Comparison of ENCODE assay signal across 25 cellular contexts in genomic region chr7:68429376-68430117, GRCh38.
A peak's percentile ranks its signal among the peaks of the same experiment; 100 is the strongest.
DNase-seq lines count a peak whose midpoint lies in the region; ATAC-seq, FAIRE-seq and TF ChIP-seq lines count a peak whose summit lies in the region.
"Had no signal": no experiment of that assay in that cellular context is flagged by ENCODE, and none has a peak within 500 bp of the region (broad histone marks: within the 10 kb centered on the region; RNA-seq: fewer than 3 reads in every experiment).

No MANE protein-coding gene starts in this region.

- H3K79me2 ChIP-seq in H1 (ENCODE audit: control insufficient read depth in 1 of 2, insufficient read depth in 2 of 2, low read length in 2 of 2) = no peaks in the 10 kb centered on the region

- H4K5ac ChIP-seq in H1 (ENCODE audit: insufficient read length, low read depth, low read length) = no peak overlapping the region

- intact Hi-C loops in right cardiac atrium (cut with DNase I) = no loop called here

- no peaks in the 10 kb centered on the region for H3K36me3 ChIP-seq in H1 (ENCODE audit: control insufficient read depth in 2 of 4, insufficient read depth in 4 of 4, low read length in 3 of 4)
- H3K36me3 ChIP-seq in neuronal stem cell (replicated peaks in 1 of 2; ENCODE audit: control insufficient read depth in 2 of 2, insufficient read depth in 2 of 2, low read length in 2 of 2) = no peaks in the 10 kb centered on the region
- H3K36me3 ChIP-seq: SJCRH30 had no signal

- H4K20me1 ChIP-seq in H1 (replicated peaks in 1 of 2; ENCODE audit: control insufficient read depth in 1 of 2, insufficient read depth in 2 of 2, low read length in 2 of 2) = no peaks in the 10 kb centered on the region

- H3K9me3 ChIP-seq in H1 (ENCODE audit: insufficient read depth in 2 of 2, low read depth in 1 of 2, low read length in 1 of 2) = no peaks in the 10 kb centered on the region
- H3K9me3 ChIP-seq in right cardiac atrium (ENCODE audit: control insufficient read depth, low read length) = no peaks in the 10 kb centered on the region
- no peaks in the 10 kb centered on the region for H3K9me3 ChIP-seq in neuronal stem cell (replicated peaks in 1 of 2; ENCODE audit: control insufficient read depth in 2 of 2, insufficient read depth in 1 of 2, low read depth in 1 of 2, low read length in 2 of 2)
- H3K9me3 ChIP-seq: A549, Caco-2, SJCRH30 had no signal

- no peak overlapping the region for H2BK12ac ChIP-seq in H1 (ENCODE audit: low read depth, low read length)
- H2BK12ac ChIP-seq in neuronal stem cell (ENCODE audit: low read length) = no peak overlapping the region

- no peak overlapping the region for H4K8ac ChIP-seq in H1 (ENCODE audit: extremely low read depth, insufficient read depth, low read length)
- H4K8ac ChIP-seq in neuronal stem cell (ENCODE audit: low read depth, low read length) = no peak overlapping the region

- no peaks in the 10 kb centered on the region for H3K27me3 ChIP-seq in H1 (replicated peaks in 1 of 4; ENCODE audit: control insufficient read depth in 3 of 4, extremely low read depth in 1 of 4, insufficient read depth in 3 of 4, low read length in 3 of 4)
- H3K27me3 ChIP-seq in right cardiac atrium (ENCODE audit: control insufficient read depth, insufficient read depth) = no peaks in the 10 kb centered on the region
- peaks cover 0 to 5% (median 0%) of the 10 kb centered on the region in 3 experiments for H3K27me3 ChIP-seq in neuronal stem cell (ENCODE audit: control insufficient read depth in 3 of 3, insufficient read depth in 3 of 3, low read depth in 1 of 3, low read length in 3 of 3)
- H3K27me3 ChIP-seq: SJCRH30 had no signal

- no peak overlapping the region for H2BK15ac ChIP-seq in H1 (ENCODE audit: low read length)
- H2BK15ac ChIP-seq in neuronal stem cell (ENCODE audit: low read length) = no peak overlapping the region

- H2BK5ac ChIP-seq in H1 (ENCODE audit: low read depth, low read length) (no peak overlapping the region), neuronal stem cell (ENCODE audit: low read length) (no peak overlapping the region)

- no peak for TF ChIP-seq EP300 in H1 (IDR thresholded peaks at IDR 0.05; ENCODE audit: borderline replicate concordance in 1 of 2, low read depth in 2 of 2, low read length in 2 of 2)

- no peak overlapping the region for H3K23ac ChIP-seq in H1 (ENCODE audit: insufficient read length)
- no peak overlapping the region for H3K23ac ChIP-seq in neuronal stem cell (ENCODE audit: low read depth, low read length, poor library complexity)

- no peak for TF ChIP-seq CTCF in H1 (IDR thresholded peaks at IDR 0.05; ENCODE audit: control extremely low read depth in 1 of 3, insufficient read depth in 1 of 3, low read depth in 1 of 3, low read length in 3 of 3)

- no peak for TF ChIP-seq POLR2A in H1 (IDR thresholded peaks at IDR 0.05; ENCODE audit: control extremely low read depth in 1 of 2, low read depth in 2 of 2, low read length in 2 of 2)

- H3K23me2 ChIP-seq in H1 (ENCODE audit: low read depth, low read length) = no peaks in the 10 kb centered on the region

- no peak overlapping the region for H3K18ac ChIP-seq in H1 (ENCODE audit: extremely low read depth, low read length)
- no peak overlapping the region for H3K18ac ChIP-seq in neuronal stem cell (ENCODE audit: low read length)

- no peak overlapping the region for H2AK5ac ChIP-seq in H1 (ENCODE audit: low read depth, low read length)
- no peak overlapping the region for H2AK5ac ChIP-seq in neuronal stem cell (ENCODE audit: low read depth, low read length)

- H2BK120ac ChIP-seq in H1 (replicated peaks; ENCODE audit: low read depth, low read length) (no peak overlapping the region), neuronal stem cell (ENCODE audit: low read depth, low read length) (no peak overlapping the region)

- DNase-seq in astrocyte of the hippocampus (ENCODE audit: low read depth, low spot score) (peak; percentile 56), H1 (ENCODE audit: low read depth in 1 of 2, low spot score in 2 of 2) (no peak), right cardiac atrium (no peak), neuronal stem cell (ENCODE audit: low spot score) (peak; percentile 45), NOMO-1 (lab: John Stamatoyannopoulos, UW; ENCODE audit: unreplicated experiment in 2 of 2) (no peak), RKO (ENCODE audit: low spot score) (no peak), SIG-M5 treated with dmso at 0.1 percent for 504 hours (lab: John Stamatoyannopoulos, UW; ENCODE audit: unreplicated experiment) (no peak)
- DNase-seq: AML-193; Caco-2; CD4-positive, alpha-beta memory T cell; GDM1; GOT3; HCEC 1CT; KBM-7; NCI-H1105 treated with DMSO at 0.1 percent for 48 hours; NCI-H146; NCI-H2081; NCI-H226; NCI-H510A; NCI-H69; SJCRH30 had no signal

- H4K91ac ChIP-seq in H1 (replicated peaks; ENCODE audit: insufficient read length, low read length) (no peak overlapping the region), neuronal stem cell (ENCODE audit: low read depth, low read length, poor library complexity) (no peak overlapping the region)

- H3K14ac ChIP-seq in H1 (ENCODE audit: insufficient read length) (no peak overlapping the region), neuronal stem cell (ENCODE audit: low read length) (no peak overlapping the region)

- H3K79me1 ChIP-seq in H1 (ENCODE audit: low read depth, low read length) (no peaks in the 10 kb centered on the region), neuronal stem cell (ENCODE audit: low read depth, low read length) (no peaks in the 10 kb centered on the region)

- H3K4ac ChIP-seq in H1 (replicated peaks; ENCODE audit: insufficient read length, low read depth, low read length) = no peak overlapping the region
- no peak overlapping the region for H3K4ac ChIP-seq in neuronal stem cell (ENCODE audit: low read length)

- no peak for TF ChIP-seq RAD21 in H1 (IDR thresholded peaks at IDR 0.05 in 1 of 2, conservative IDR thresholded peaks at IDR 0.05 in 1 of 2; ENCODE audit: low read depth in 2 of 2, low read length in 2 of 2)

- ATAC-seq in right cardiac atrium = peak; percentile 48 to 77
- ATAC-seq: A549, GM12878, Panc1, SK-N-SH treated with all-trans-retinoic acid at 6 μM for 48 hours had no signal

- FAIRE-seq in H1 (lab: Jason Lieb, UNC) = no peak
- FAIRE-seq: A549, GM12878 had no signal

- 94% methylated on average over 8 of the region's 8 CpGs; no CpG with 5 or more reads in 1 of the 2 experiments for WGBS in H1 (ENCODE audit: extremely low coverage in 1 of 2, insufficient coverage in 1 of 2, insufficient read length in 1 of 2, insufficient replicate concordance in 2 of 2, low coverage in 1 of 2, low lambda C conversion rate in 2 of 2, missing lambda C conversion rate in 1 of 2), 2 experiments
- 45% methylated on average over 8 of the region's 8 CpGs for WGBS in right cardiac atrium
- no CpG with 5 or more reads among the region's 8 CpGs for WGBS in neuronal stem cell (ENCODE audit: extremely low coverage in 2 of 2, insufficient read length in 2 of 2, insufficient replicate concordance in 1 of 2), 2 donors

- POLR2A ChIA-PET in H1 (lab: Charles Lee; ENCODE audit: partially characterized antibody) = no interaction called here

- H3K4me2 ChIP-seq in H1 (ENCODE audit: insufficient read depth in 1 of 2, low read depth in 2 of 2, low read length in 2 of 2) (no peak overlapping the region), neuronal stem cell (ENCODE audit: insufficient read depth, low read length, poor library complexity, severe bottlenecking) (no peak overlapping the region)
- H3K4me2 ChIP-seq: A549 had no signal

- no peak overlapping the region for H3K27ac ChIP-seq in H1 (ENCODE audit: low read depth, low read length)
- H3K27ac ChIP-seq in right cardiac atrium (ENCODE audit: low read length) = peak overlapping the region; percentile 39
- H3K27ac ChIP-seq in neuronal stem cell (replicated peaks; ENCODE audit: low read length) = no peak overlapping the region
- H3K27ac ChIP-seq: A549, SJCRH30 had no signal

- H2AFZ ChIP-seq in H1 (ENCODE audit: low read length) = 0 out of 2 replicates have a peak overlapping the region, but pooled peaks have one; percentile 51
- no peak overlapping the region for H2AFZ ChIP-seq in neuronal stem cell (ENCODE audit: low read length)

- H3K4me3 ChIP-seq in H1 (ENCODE audit: extremely low read depth in 1 of 4, insufficient read depth in 2 of 4, low read depth in 3 of 4, low read length in 4 of 4) (no peak overlapping the region), right cardiac atrium (ENCODE audit: low read length) (no peak overlapping the region), neuronal stem cell (ENCODE audit: low read length in 2 of 2) (no peak overlapping the region)
- H3K4me3 ChIP-seq: A549, GM12878, SJCRH30 had no signal

- H3K4me1 ChIP-seq in H1 (replicated peaks in 1 of 4; ENCODE audit: control insufficient read depth in 3 of 4, insufficient read depth in 4 of 4, low read length in 3 of 4) (peaks cover 0 to 3% (median 1%) of the 10 kb centered on the region in 4 experiments; a peak in 2 of 7 replicates), right cardiac atrium (ENCODE audit: control insufficient read depth, insufficient read depth, low read length) (peaks cover 3% of the 10 kb centered on the region), neuronal stem cell (ENCODE audit: control insufficient read depth in 2 of 2, insufficient read depth in 1 of 2, low read depth in 1 of 2, low read length in 2 of 2) (peaks cover 0 to 7% of the 10 kb centered on the region in 2 donors)
- H3K4me1 ChIP-seq: Caco-2, SJCRH30 had no signal

- no peak overlapping the region for H2BK20ac ChIP-seq in H1 (ENCODE audit: low read length)

- H3K9ac ChIP-seq in H1 (replicated peaks in 1 of 4; ENCODE audit: extremely low read depth in 1 of 4, low read depth in 3 of 4, low read length in 3 of 4) = no peak overlapping the region
- H3K9ac ChIP-seq in neuronal stem cell (ENCODE audit: low read depth, low read length, poor library complexity) = no peak overlapping the region

- CTCF ChIA-PET in H1 (lab: Charles Lee; ENCODE audit: partially characterized antibody) = interaction anchor here (0.9 kb wide), 1 partner anchor 18 kb away, joined by 3 read pairs; no protein-coding TSS in a partner anchor

- H3K56ac ChIP-seq in H1 (replicated peaks; ENCODE audit: insufficient read length, low read depth, low read length) = no peak overlapping the region

TF ChIP-seq in H1, 55 proteins besides CTCF, POLR2A, EP300 and RAD21:
- TF ChIP-seq KDM1A (IDR thresholded peaks at IDR 0.05; ENCODE audit: borderline replicate concordance, low read length) = no peak
TF ChIP-seq in H1: peak in this region for 0.

Comparison
In these comparisons a context has a peak if more than half of its experiments do, and no peak if none do; other contexts are left out.
1. DNase-seq: peak in astrocyte of the hippocampus (single experiment) and neuronal stem cell (single experiment); none in H1 (0 of 2), right cardiac atrium (0 of 3), NOMO-1 (0 of 2), RKO (single experiment) and SIG-M5 treated with dmso at 0.1 percent for 504 hours (single experiment).